26 cellular contexts compared by ENCODE assay signal in the genomic region with DNA sequence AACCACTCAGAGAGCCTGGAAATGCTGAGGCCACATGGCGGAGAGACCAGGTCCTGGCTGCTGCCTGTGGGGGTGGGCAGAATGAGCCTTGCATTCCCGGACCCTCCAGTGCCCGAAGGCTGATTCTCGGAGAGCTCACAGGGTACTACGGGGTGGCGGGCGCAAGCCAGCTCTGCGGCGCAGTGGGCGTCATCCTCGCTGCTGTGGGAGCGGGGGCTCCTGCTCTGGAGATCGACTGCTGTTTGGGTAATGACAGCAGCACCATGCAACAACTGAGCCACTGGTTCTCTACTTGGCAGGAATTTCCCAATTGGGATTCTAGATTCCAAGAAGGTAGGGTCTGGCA.
A peak's percentile ranks its signal among the peaks of the same experiment; 100 is the strongest.
DNase-seq lines count a peak whose midpoint lies in the region; FAIRE-seq and TF ChIP-seq lines count a peak whose summit lies in the region.
"Had no signal": no experiment of that assay in that cellular context is flagged by ENCODE, and none has a peak within 500 bp of the region (broad histone marks: within the 10 kb centered on the region; RNA-seq: fewer than 3 reads in every experiment).

No MANE protein-coding gene starts in this region.

- H3K36me3 ChIP-seq in neuronal stem cell (replicated peaks in 1 of 2; ENCODE audit: control insufficient read depth in 2 of 2, insufficient read depth in 2 of 2, low read length in 2 of 2): no peaks in the 10 kb centered on the region
- no peaks in the 10 kb centered on the region for H3K36me3 ChIP-seq in small intestine (ENCODE audit: control insufficient read depth in 2 of 2, insufficient read depth in 2 of 2, low read length in 2 of 2)
- no peaks in the 10 kb centered on the region for H3K36me3 ChIP-seq in esophagus squamous epithelium
- H3K36me3 ChIP-seq: BLaER1 had no signal

- POLR2A ChIA-PET in MCF 10A (lab: Yijun Ruan, JAX): no interaction called here

- no peak overlapping the region for H4K91ac ChIP-seq in neuronal stem cell (ENCODE audit: low read depth, low read length, poor library complexity)

- no peak overlapping the region for H4K8ac ChIP-seq in neuronal stem cell (ENCODE audit: low read depth, low read length)

- intact Hi-C loops in MCF 10A (cut with micrococcal nuclease) (no loop called here), esophagus squamous epithelium (cut with DNase I) (no loop called here)

- H3K4me1 Mint-ChIP-seq in MCF 10A (ENCODE audit: insufficient read depth, unreplicated experiment): no peaks in the 10 kb centered on the region
- H3K4me1 Mint-ChIP-seq: B cell; CD4-positive, CD25-positive, alpha-beta regulatory T cell had no signal

- no peak overlapping the region for H3K18ac ChIP-seq in neuronal stem cell (ENCODE audit: low read length)

- H3K4me3 ChIP-seq in neuronal stem cell (ENCODE audit: low read length in 2 of 2) (no peak overlapping the region), small intestine (ENCODE audit: low read depth in 1 of 2, low read length in 2 of 2) (no peak overlapping the region), esophagus squamous epithelium (no peak overlapping the region)
- H3K4me3 ChIP-seq: BLaER1, GM12878 had no signal

- H3K27ac ChIP-seq in neuronal stem cell (replicated peaks; ENCODE audit: low read length) (no peak overlapping the region), small intestine (ENCODE audit: low read depth in 1 of 2, low read length in 1 of 2) (no peak overlapping the region), esophagus squamous epithelium (no peak overlapping the region)
- H3K27ac ChIP-seq: 22Rv1, BLaER1, C4-2B had no signal

- no peak overlapping the region for H3K4ac ChIP-seq in neuronal stem cell (ENCODE audit: low read length)

- H3K27ac Mint-ChIP-seq in MCF 10A (ENCODE audit: low read depth, unreplicated experiment): no peak overlapping the region
- H3K27ac Mint-ChIP-seq: B cell; CD4-positive, CD25-positive, alpha-beta regulatory T cell; CD8-positive, alpha-beta T cell had no signal

- H3K23ac ChIP-seq in neuronal stem cell (ENCODE audit: low read depth, low read length, poor library complexity): no peak overlapping the region

- H3K27me3 Mint-ChIP-seq in MCF 10A (ENCODE audit: insufficient read depth, unreplicated experiment): peaks cover 19% of the 10 kb centered on the region

- BruUV-seq in MCF 10A (replicated peaks; lab: Mats Ljungman, UMichigan): no TSS peak

- TF ChIP-seq POLR2A in esophagus squamous epithelium (IDR thresholded peaks at IDR 0.05): no peak

- CTCF ChIA-PET in MCF 10A (lab: Yijun Ruan, JAX): interaction anchor here (0.6 kb wide), 1 partner anchor 83 kb away, joined by 3 read pairs; no protein-coding TSS in a partner anchor

- FAIRE-seq in small intestine (lab: Jason Lieb, UNC): no peak
- FAIRE-seq: A204.1, D721Med, GM12878, GM18507 had no signal

- no peaks in the 10 kb centered on the region for H3K36me3 Mint-ChIP-seq in MCF 10A (ENCODE audit: insufficient read depth, unreplicated experiment)
- H3K36me3 Mint-ChIP-seq: CD4-positive, CD25-positive, alpha-beta regulatory T cell; CD8-positive, alpha-beta T cell had no signal

- H3K27me3 ChIP-seq in neuronal stem cell (ENCODE audit: control insufficient read depth in 3 of 3, insufficient read depth in 3 of 3, low read depth in 1 of 3, low read length in 3 of 3) (no peaks in the 10 kb centered on the region), small intestine (ENCODE audit: control insufficient read depth in 2 of 2, insufficient read depth in 2 of 2, low read length in 2 of 2) (no peaks in the 10 kb centered on the region), esophagus squamous epithelium (peaks cover 0 to 4% (median 0%) of the 10 kb centered on the region in 4 donors)
- H3K27me3 ChIP-seq: BLaER1 had no signal

- H3K9me3 ChIP-seq in neuronal stem cell (replicated peaks in 1 of 2; ENCODE audit: control insufficient read depth in 2 of 2, insufficient read depth in 1 of 2, low read depth in 1 of 2, low read length in 2 of 2) (peaks cover 0 to 4% of the 10 kb centered on the region in 2 donors), small intestine (ENCODE audit: control insufficient read depth, low read depth) (no peaks in the 10 kb centered on the region), esophagus squamous epithelium (no peaks in the 10 kb centered on the region)
- H3K9me3 ChIP-seq: Caco-2 had no signal

- no peak overlapping the region for H2AFZ ChIP-seq in neuronal stem cell (ENCODE audit: low read length)

- H2BK120ac ChIP-seq in neuronal stem cell (ENCODE audit: low read depth, low read length): no peak overlapping the region

- H3K4me2 ChIP-seq in neuronal stem cell (ENCODE audit: insufficient read depth, low read length, poor library complexity, severe bottlenecking): no peak overlapping the region
- H3K4me2 ChIP-seq: BLaER1 had no signal

- H2BK15ac ChIP-seq in neuronal stem cell (ENCODE audit: low read length): no peak overlapping the region

- peak overlapping the region; percentile 47 for H3K14ac ChIP-seq in neuronal stem cell (ENCODE audit: low read length)

- peak overlapping the region; percentile 56 for H2AK5ac ChIP-seq in neuronal stem cell (ENCODE audit: low read depth, low read length)

- no peaks in the 10 kb centered on the region for H3K79me1 ChIP-seq in neuronal stem cell (ENCODE audit: low read depth, low read length)

- no peak overlapping the region for H2BK5ac ChIP-seq in neuronal stem cell (ENCODE audit: low read length)

- no peak for TF ChIP-seq CTCF in MCF 10A (IDR thresholded peaks at IDR 0.05; ENCODE audit: unreplicated experiment)
- no peak for TF ChIP-seq CTCF in esophagus squamous epithelium (IDR thresholded peaks at IDR 0.05)

- H3K9ac ChIP-seq in neuronal stem cell (ENCODE audit: low read depth, low read length, poor library complexity): no peak overlapping the region
- H3K9ac ChIP-seq: BLaER1 had no signal

- no peak overlapping the region for H3K4me3 Mint-ChIP-seq in MCF 10A (ENCODE audit: unreplicated experiment)
- H3K4me3 Mint-ChIP-seq: B cell; CD4-positive, CD25-positive, alpha-beta regulatory T cell; CD8-positive, alpha-beta T cell had no signal

- DNase-seq in activated effector memory CD4-positive, alpha-beta T cell treated with anti-CD3 and anti-CD28 coated beads, Interleukin-2, amount 50 U/mL, for 16 hours: peak; percentile 27
- DNase-seq in activated effector memory CD4-positive, alpha-beta T cell treated with Interleukin-2 at 50 U/mL for 16 hours: no peak
- peak; percentile 10 for DNase-seq in epidermal melanocyte (ENCODE audit: insufficient read length, low spot score)
- no peak for DNase-seq in neuronal stem cell (ENCODE audit: low spot score)
- no peak for DNase-seq in MCF 10A (ENCODE audit: unreplicated experiment)
- DNase-seq in small intestine: no peak
- no peak for DNase-seq in NCI-H2029 (lab: John Stamatoyannopoulos, UW)
- no peak for DNase-seq in esophagus squamous epithelium (lab: John Stamatoyannopoulos, UW)
- DNase-seq: Caco-2; CD4-positive, CD25-positive, alpha-beta regulatory T cell; CD8-positive, alpha-beta T cell; DMS 273 treated with DMSO at 0.1 percent for 48 hours; DMS79; EL; GDM1; GOT3; H7; HCEC 1CT had no signal

- WGBS in neuronal stem cell (ENCODE audit: extremely low coverage in 2 of 2, insufficient read length in 2 of 2, insufficient replicate concordance in 1 of 2), 2 donors: no CpG with 5 or more reads among the region's 13 CpGs
- 94 to 97% (median 94%) methylated on average over 13 of the region's 13 CpGs for WGBS in small intestine, 3 donors
- WGBS in esophagus squamous epithelium, 2 donors: 88 to 94% methylated on average over 9 to 10 of the region's 13 CpGs

- no peaks in the 10 kb centered on the region for H3K4me1 ChIP-seq in neuronal stem cell (ENCODE audit: control insufficient read depth in 2 of 2, insufficient read depth in 1 of 2, low read depth in 1 of 2, low read length in 2 of 2)
- no peaks in the 10 kb centered on the region for H3K4me1 ChIP-seq in small intestine (ENCODE audit: control insufficient read depth in 2 of 2, insufficient read depth in 1 of 2, low read depth in 1 of 2, low read length in 1 of 2)
- H3K4me1 ChIP-seq in esophagus squamous epithelium: no peaks in the 10 kb centered on the region
- H3K4me1 ChIP-seq: Caco-2 had no signal

- H2BK12ac ChIP-seq in neuronal stem cell (ENCODE audit: low read length): no peak overlapping the region

- no peaks in the 10 kb centered on the region for H3K9me3 Mint-ChIP-seq in MCF 10A (ENCODE audit: unreplicated experiment)
- H3K9me3 Mint-ChIP-seq: CD4-positive, CD25-positive, alpha-beta regulatory T cell; CD8-positive, alpha-beta T cell had no signal

Comparison
In these comparisons a context has a peak if more than half of its experiments do, and no peak if none do; other contexts are left out.
1. DNase-seq: peak in activated effector memory CD4-positive, alpha-beta T cell treated with anti-CD3 and anti-CD28 coated beads, Interleukin-2, amount 50 U/mL, for 16 hours (single experiment) and epidermal melanocyte (single experiment); none in activated effector memory CD4-positive, alpha-beta T cell treated with Interleukin-2 at 50 U/mL for 16 hours (single experiment), neuronal stem cell (single experiment), MCF 10A (single experiment), small intestine (single experiment), NCI-H2029 (single experiment) and esophagus squamous epithelium (single experiment).